ENCODE assay signal across 29 cellular contexts in the genomic region with DNA sequence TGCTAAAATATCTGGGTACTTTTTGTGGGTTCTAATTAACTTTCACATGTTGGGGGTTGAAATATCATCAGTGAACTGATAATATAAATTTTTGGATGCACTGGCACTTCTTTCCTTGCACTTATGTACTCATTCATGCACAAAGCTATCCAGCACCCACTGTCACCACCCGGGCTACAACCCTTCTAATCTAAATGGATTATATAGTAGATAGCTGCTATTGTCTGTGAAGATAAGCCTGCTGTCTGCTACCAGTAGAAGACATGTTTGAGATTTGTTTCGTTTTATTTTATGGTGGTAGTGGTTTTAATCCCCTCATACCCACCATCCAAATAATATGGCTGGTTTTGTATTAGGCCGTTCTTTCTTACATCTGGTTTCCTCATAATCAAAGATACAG.
"Had no signal": no experiment of that assay in that cellular context is flagged by ENCODE, and none has a peak within 500 bp of the region (broad histone marks: within the 10 kb centered on the region; RNA-seq: fewer than 3 reads in every experiment).

No MANE protein-coding gene starts in this region.

- H3K4me3 Mint-ChIP-seq: activated CD4-positive, alpha-beta memory T cell treated with anti-CD3 and anti-CD28 coated beads, Interleukin-2, amount 10 ng/mL, durations not matched to agents 7 days and 5 days; activated CD4-positive, alpha-beta T cell treated with anti-CD3 and anti-CD28 coated beads, Interleukin-2, amount 10 ng/mL, durations not matched to agents 7 days and 5 days; activated naive CD4-positive, alpha-beta T cell treated with anti-CD3 and anti-CD28 coated beads, Interleukin-2, amount 10 ng/mL, durations not matched to agents 7 days and 5 days; activated naive CD8-positive, alpha-beta T cell treated with anti-CD3 and anti-CD28 coated beads, Interleukin-2, amount 10 ng/mL, durations not matched to agents 7 days and 5 days; activated T-cell treated with anti-CD3 and anti-CD28 coated beads, Interleukin-2, amount 50 U/mL, for 24 hours; activated T-cell treated with anti-CD3 and anti-CD28 coated beads, Interleukin-2, amount 50 U/mL, for 72 hours; brain; WTC11 had no signal

- H3K36me3 ChIP-seq: ascending aorta, breast epithelium, cardiac muscle cell, colonic mucosa, esophagus squamous epithelium, gastroesophageal sphincter had no signal

- H3K27me3 ChIP-seq: ascending aorta, breast epithelium, cardiac muscle cell, colonic mucosa, esophagus squamous epithelium, gastroesophageal sphincter had no signal

- H3K4me1 ChIP-seq: ascending aorta, breast epithelium, colonic mucosa, gastroesophageal sphincter had no signal

- H3K9me3 ChIP-seq: ascending aorta, breast epithelium, colonic mucosa, esophagus squamous epithelium, gastroesophageal sphincter had no signal

- H3K4me3 ChIP-seq: ascending aorta, breast epithelium, cardiac muscle cell, colonic mucosa, esophagus squamous epithelium, gastroesophageal sphincter had no signal

- H3K9me3 Mint-ChIP-seq: activated CD4-positive, alpha-beta memory T cell treated with anti-CD3 and anti-CD28 coated beads, Interleukin-2, amount 10 ng/mL, durations not matched to agents 7 days and 5 days; activated CD4-positive, alpha-beta T cell treated with anti-CD3 and anti-CD28 coated beads, Interleukin-2, amount 10 ng/mL, durations not matched to agents 7 days and 5 days; activated naive CD4-positive, alpha-beta T cell treated with anti-CD3 and anti-CD28 coated beads, Interleukin-2, amount 50 U/mL, for 72 hours; activated naive CD8-positive, alpha-beta T cell treated with anti-CD3 and anti-CD28 coated beads, Interleukin-2, amount 10 ng/mL, durations not matched to agents 7 days and 5 days; activated T-cell treated with anti-CD3 and anti-CD28 coated beads, Interleukin-2, amount 50 U/mL, for 24 hours; activated T-cell treated with anti-CD3 and anti-CD28 coated beads, Interleukin-2, amount 50 U/mL, for 72 hours; brain; WTC11 had no signal

- H3K36me3 Mint-ChIP-seq: activated naive CD4-positive, alpha-beta T cell treated with anti-CD3 and anti-CD28 coated beads, Interleukin-2, amount 10 ng/mL, durations not matched to agents 7 days and 5 days; WTC11 had no signal

- H3K27ac ChIP-seq: ascending aorta, breast epithelium, cardiac muscle cell, colonic mucosa, epithelial cell of prostate, esophagus squamous epithelium, gastroesophageal sphincter had no signal

- DNase-seq: activated CD4-positive, alpha-beta memory T cell treated with anti-CD3 and anti-CD28 coated beads, Interleukin-2, amount 10 ng/mL, durations not matched to agents 7 days and 5 days; activated CD4-positive, alpha-beta T cell treated with anti-CD3 and anti-CD28 coated beads for 1 hour; activated CD4-positive, alpha-beta T cell treated with anti-CD3 and anti-CD28 coated beads for 4 hours; activated CD4-positive, alpha-beta T cell treated with anti-CD3 and anti-CD28 coated beads, Interleukin-2, amount 10 ng/mL, durations not matched to agents 7 days and 5 days; activated CD4-positive, alpha-beta T cell treated with anti-CD3 and anti-CD28 coated beads, Interleukin-2, amount 50 U/mL, for 4 hours; activated CD8-positive, alpha-beta memory T cell treated with anti-CD3 and anti-CD28 coated beads, Interleukin-2, amount 50 U/mL, for 48 hours; activated gamma-delta T cell; activated naive CD4-positive, alpha-beta T cell; activated naive CD4-positive, alpha-beta T cell treated with anti-CD3 and anti-CD28 coated beads, Interleukin-2, amount 10 ng/mL, durations not matched to agents 7 days and 5 days; activated naive CD8-positive, alpha-beta T cell treated with anti-CD3 and anti-CD28 coated beads, Interleukin-2, amount 10 ng/mL, durations not matched to agents 7 days and 5 days; activated T-cell treated with anti-CD3 and anti-CD28 coated beads for 4 hours; activated T-cell treated with anti-CD3 and anti-CD28 coated beads, Interleukin-2, amount 50 U/mL, for 24 hours; activated T-cell treated with anti-CD3 and anti-CD28 coated beads, Interleukin-2, amount 50 U/mL, for 72 hours; central memory CD4-positive, alpha-beta T cell; cerebellar nuclear complex; colonic mucosa; effector CD8-positive, alpha-beta T cell; esophagus squamous epithelium; foreskin melanocyte; head of caudate nucleus; T-helper 2 cell had no signal

- H3K27me3 Mint-ChIP-seq: activated CD4-positive, alpha-beta memory T cell treated with anti-CD3 and anti-CD28 coated beads, Interleukin-2, amount 10 ng/mL, durations not matched to agents 7 days and 5 days; activated CD4-positive, alpha-beta T cell treated with anti-CD3 and anti-CD28 coated beads, Interleukin-2, amount 10 ng/mL, durations not matched to agents 7 days and 5 days; activated naive CD4-positive, alpha-beta T cell treated with anti-CD3 and anti-CD28 coated beads, Interleukin-2, amount 10 ng/mL, durations not matched to agents 7 days and 5 days; activated naive CD8-positive, alpha-beta T cell treated with anti-CD3 and anti-CD28 coated beads, Interleukin-2, amount 10 ng/mL, durations not matched to agents 7 days and 5 days; activated T-cell treated with anti-CD3 and anti-CD28 coated beads, Interleukin-2, amount 50 U/mL, for 24 hours had no signal

- H3K4me1 Mint-ChIP-seq: activated CD4-positive, alpha-beta T cell treated with anti-CD3 and anti-CD28 coated beads, Interleukin-2, amount 10 ng/mL, durations not matched to agents 7 days and 5 days; activated naive CD4-positive, alpha-beta T cell treated with anti-CD3 and anti-CD28 coated beads, Interleukin-2, amount 10 ng/mL, durations not matched to agents 7 days and 5 days; activated naive CD8-positive, alpha-beta T cell treated with anti-CD3 and anti-CD28 coated beads, Interleukin-2, amount 10 ng/mL, durations not matched to agents 7 days and 5 days had no signal

- H3K27ac Mint-ChIP-seq: activated CD4-positive, alpha-beta memory T cell treated with anti-CD3 and anti-CD28 coated beads, Interleukin-2, amount 10 ng/mL, durations not matched to agents 7 days and 5 days; activated CD4-positive, alpha-beta T cell treated with anti-CD3 and anti-CD28 coated beads, Interleukin-2, amount 10 ng/mL, durations not matched to agents 7 days and 5 days; activated naive CD4-positive, alpha-beta T cell treated with anti-CD3 and anti-CD28 coated beads, Interleukin-2, amount 10 ng/mL, durations not matched to agents 7 days and 5 days; activated naive CD4-positive, alpha-beta T cell treated with anti-CD3 and anti-CD28 coated beads, Interleukin-2, amount 50 U/mL, for 72 hours; activated naive CD8-positive, alpha-beta T cell treated with anti-CD3 and anti-CD28 coated beads, Interleukin-2, amount 10 ng/mL, durations not matched to agents 7 days and 5 days; activated T-cell treated with anti-CD3 and anti-CD28 coated beads, Interleukin-2, amount 50 U/mL, for 24 hours; activated T-cell treated with anti-CD3 and anti-CD28 coated beads, Interleukin-2, amount 50 U/mL, for 72 hours; WTC11 had no signal
